In the genomic region with DNA sequence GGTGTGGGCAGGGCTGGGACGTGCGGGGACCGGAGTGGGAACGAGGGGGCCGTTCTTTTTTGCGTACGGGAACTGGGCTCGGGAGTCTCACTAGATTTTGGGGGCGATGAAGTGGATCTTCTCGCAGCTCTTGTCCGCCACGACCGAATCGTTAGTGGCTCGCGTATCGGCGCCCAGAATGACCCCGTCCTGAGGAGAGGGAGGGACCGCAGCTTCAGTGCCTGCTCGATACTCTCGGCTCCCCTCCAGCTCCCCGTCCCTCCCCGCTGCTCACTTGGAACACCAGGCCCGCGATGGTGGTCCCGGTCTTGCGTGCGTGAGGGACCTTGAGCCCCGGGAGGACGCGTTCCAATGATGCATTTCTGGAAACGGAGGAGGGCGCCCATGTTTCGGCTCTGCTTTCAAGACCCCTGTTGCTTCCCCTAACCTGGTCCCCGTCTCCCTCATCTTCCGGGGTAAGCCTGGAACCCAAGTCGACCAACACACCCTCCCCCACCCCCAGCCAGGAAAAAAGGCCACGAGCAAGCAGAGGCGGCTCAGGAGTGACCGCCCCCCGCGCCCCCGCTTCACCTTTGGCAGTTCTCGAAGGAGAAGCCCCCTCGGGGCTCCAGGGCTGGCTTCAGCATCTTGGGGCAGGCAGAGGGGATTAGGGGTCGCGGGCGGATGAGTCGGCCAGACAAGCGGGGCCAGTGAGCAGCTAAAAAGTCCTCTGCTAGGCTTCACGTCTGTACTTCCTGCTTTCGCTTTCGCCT, we compare ENCODE assay signal across 1 cellular context.
TF ChIP-seq lines count a peak whose summit lies in the region.

PSMB10 (minus strand) TSS at position 727 of the 752 bp plus-strand sequence; CDS start at position 626, 101 bp downstream.

TF ChIP-seq in HepG2, 621 proteins besides CTCF, POLR2A, EP300 and RAD21 (continued from another document and continues in another):
- TF ChIP-seq ZBTB34 (CRISPR knock-in tag; IDR thresholded peaks at IDR 0.05), result 0 out of 2 replicates have a peak, but pooled peaks have one; percentile 10
- TF ChIP-seq, protein P1, sequence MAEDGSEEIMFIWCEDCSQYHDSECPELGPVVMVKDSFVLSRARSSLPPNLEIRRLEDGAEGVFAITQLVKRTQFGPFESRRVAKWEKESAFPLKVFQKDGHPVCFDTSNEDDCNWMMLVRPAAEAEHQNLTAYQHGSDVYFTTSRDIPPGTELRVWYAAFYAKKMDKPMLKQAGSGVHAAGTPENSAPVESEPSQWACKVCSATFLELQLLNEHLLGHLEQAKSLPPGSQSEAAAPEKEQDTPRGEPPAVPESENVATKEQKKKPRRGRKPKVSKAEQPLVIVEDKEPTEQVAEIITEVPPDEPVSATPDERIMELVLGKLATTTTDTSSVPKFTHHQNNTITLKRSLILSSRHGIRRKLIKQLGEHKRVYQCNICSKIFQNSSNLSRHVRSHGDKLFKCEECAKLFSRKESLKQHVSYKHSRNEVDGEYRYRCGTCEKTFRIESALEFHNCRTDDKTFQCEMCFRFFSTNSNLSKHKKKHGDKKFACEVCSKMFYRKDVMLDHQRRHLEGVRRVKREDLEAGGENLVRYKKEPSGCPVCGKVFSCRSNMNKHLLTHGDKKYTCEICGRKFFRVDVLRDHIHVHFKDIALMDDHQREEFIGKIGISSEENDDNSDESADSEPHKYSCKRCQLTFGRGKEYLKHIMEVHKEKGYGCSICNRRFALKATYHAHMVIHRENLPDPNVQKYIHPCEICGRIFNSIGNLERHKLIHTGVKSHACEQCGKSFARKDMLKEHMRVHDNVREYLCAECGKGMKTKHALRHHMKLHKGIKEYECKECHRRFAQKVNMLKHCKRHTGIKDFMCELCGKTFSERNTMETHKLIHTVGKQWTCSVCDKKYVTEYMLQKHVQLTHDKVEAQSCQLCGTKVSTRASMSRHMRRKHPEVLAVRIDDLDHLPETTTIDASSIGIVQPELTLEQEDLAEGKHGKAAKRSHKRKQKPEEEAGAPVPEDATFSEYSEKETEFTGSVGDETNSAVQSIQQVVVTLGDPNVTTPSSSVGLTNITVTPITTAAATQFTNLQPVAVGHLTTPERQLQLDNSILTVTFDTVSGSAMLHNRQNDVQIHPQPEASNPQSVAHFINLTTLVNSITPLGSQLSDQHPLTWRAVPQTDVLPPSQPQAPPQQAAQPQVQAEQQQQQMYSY (CRISPR knock-in tag; IDR thresholded peaks at IDR 0.05), result 0 out of 2 replicates have a peak, but pooled peaks have one; percentile 50
- TF ChIP-seq ZNF609 (CRISPR knock-in tag; IDR thresholded peaks at IDR 0.05; ENCODE audit: borderline replicate concordance), result no peak
- TF ChIP-seq, protein P2, sequence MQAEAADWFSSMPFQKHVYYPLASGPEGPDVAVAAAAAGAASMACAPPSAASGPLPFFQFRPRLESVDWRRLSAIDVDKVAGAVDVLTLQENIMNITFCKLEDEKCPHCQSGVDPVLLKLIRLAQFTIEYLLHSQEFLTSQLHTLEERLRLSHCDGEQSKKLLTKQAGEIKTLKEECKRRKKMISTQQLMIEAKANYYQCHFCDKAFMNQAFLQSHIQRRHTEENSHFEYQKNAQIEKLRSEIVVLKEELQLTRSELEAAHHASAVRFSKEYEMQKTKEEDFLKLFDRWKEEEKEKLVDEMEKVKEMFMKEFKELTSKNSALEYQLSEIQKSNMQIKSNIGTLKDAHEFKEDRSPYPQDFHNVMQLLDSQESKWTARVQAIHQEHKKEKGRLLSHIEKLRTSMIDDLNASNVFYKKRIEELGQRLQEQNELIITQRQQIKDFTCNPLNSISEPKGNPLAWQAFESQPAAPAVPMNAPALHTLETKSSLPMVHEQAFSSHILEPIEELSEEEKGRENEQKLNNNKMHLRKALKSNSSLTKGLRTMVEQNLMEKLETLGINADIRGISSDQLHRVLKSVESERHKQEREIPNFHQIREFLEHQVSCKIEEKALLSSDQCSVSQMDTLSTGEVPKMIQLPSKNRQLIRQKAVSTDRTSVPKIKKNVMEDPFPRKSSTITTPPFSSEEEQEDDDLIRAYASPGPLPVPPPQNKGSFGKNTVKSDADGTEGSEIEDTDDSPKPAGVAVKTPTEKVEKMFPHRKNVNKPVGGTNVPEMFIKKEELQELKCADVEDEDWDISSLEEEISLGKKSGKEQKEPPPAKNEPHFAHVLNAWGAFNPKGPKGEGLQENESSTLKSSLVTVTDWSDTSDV (CRISPR knock-in tag; IDR thresholded peaks at IDR 0.05), result peak; percentile 87; the same call in 1 of the 2 replicates
- TF ChIP-seq, protein P3, sequence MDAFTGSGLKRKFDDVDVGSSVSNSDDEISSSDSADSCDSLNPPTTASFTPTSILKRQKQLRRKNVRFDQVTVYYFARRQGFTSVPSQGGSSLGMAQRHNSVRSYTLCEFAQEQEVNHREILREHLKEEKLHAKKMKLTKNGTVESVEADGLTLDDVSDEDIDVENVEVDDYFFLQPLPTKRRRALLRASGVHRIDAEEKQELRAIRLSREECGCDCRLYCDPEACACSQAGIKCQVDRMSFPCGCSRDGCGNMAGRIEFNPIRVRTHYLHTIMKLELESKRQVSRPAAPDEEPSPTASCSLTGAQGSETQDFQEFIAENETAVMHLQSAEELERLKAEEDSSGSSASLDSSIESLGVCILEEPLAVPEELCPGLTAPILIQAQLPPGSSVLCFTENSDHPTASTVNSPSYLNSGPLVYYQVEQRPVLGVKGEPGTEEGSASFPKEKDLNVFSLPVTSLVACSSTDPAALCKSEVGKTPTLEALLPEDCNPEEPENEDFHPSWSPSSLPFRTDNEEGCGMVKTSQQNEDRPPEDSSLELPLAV (CRISPR knock-in tag; conservative IDR thresholded peaks at IDR 0.05; ENCODE audit: low read depth), result no peak; the same call in 1 of the 2 replicates
- peak; percentile 14; the same call in 1 of the 2 replicates for TF ChIP-seq ETV6 (CRISPR knock-in tag; conservative IDR thresholded peaks at IDR 0.05)
- no peak for TF ChIP-seq SOX13 (IDR thresholded peaks at IDR 0.05)
- TF ChIP-seq SOX13 (CRISPR knock-in tag; conservative IDR thresholded peaks at IDR 0.05 in 1 of 2, IDR thresholded peaks at IDR 0.05 in 1 of 2), result 0 out of 4 replicates have a peak, but pooled peaks of 1 of the 2 experiments have one; percentile 45
- TF ChIP-seq ZNF530 (CRISPR knock-in tag; IDR thresholded peaks at IDR 0.05; ENCODE audit: low read depth), result peak; percentile 79; the same call in 1 of the 2 replicates
- TF ChIP-seq, protein P4, sequence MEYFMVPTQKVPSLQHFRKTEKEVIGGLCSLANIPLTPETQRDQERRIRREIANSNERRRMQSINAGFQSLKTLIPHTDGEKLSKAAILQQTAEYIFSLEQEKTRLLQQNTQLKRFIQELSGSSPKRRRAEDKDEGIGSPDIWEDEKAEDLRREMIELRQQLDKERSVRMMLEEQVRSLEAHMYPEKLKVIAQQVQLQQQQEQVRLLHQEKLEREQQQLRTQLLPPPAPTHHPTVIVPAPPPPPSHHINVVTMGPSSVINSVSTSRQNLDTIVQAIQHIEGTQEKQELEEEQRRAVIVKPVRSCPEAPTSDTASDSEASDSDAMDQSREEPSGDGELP (IDR thresholded peaks at IDR 0.05; ENCODE audit: borderline replicate concordance, low read depth), result no peak
- no peak for TF ChIP-seq ZNF644 (CRISPR knock-in tag; IDR thresholded peaks at IDR 0.05; ENCODE audit: low read depth)
- TF ChIP-seq ZNF3 (CRISPR knock-in tag; IDR thresholded peaks at IDR 0.05), result no peak
- TF ChIP-seq SNAI1 (CRISPR knock-in tag; IDR thresholded peaks at IDR 0.05; ENCODE audit: borderline replicate concordance), result 0 out of 2 replicates have a peak, but pooled peaks have one; percentile 17
- 0 out of 2 replicates have a peak, but pooled peaks have one; percentile 2 for TF ChIP-seq ZNF788 (CRISPR knock-in tag; IDR thresholded peaks at IDR 0.05; ENCODE audit: borderline replicate concordance)
- TF ChIP-seq TRAFD1 (CRISPR knock-in tag; IDR thresholded peaks at IDR 0.05; ENCODE audit: borderline replicate concordance), result 0 out of 2 replicates have a peak, but pooled peaks have one; percentile 21
- TF ChIP-seq ZNF782 (CRISPR knock-in tag; IDR thresholded peaks at IDR 0.05; ENCODE audit: borderline replicate concordance), result peak; percentile 78
- TF ChIP-seq, protein P5, sequence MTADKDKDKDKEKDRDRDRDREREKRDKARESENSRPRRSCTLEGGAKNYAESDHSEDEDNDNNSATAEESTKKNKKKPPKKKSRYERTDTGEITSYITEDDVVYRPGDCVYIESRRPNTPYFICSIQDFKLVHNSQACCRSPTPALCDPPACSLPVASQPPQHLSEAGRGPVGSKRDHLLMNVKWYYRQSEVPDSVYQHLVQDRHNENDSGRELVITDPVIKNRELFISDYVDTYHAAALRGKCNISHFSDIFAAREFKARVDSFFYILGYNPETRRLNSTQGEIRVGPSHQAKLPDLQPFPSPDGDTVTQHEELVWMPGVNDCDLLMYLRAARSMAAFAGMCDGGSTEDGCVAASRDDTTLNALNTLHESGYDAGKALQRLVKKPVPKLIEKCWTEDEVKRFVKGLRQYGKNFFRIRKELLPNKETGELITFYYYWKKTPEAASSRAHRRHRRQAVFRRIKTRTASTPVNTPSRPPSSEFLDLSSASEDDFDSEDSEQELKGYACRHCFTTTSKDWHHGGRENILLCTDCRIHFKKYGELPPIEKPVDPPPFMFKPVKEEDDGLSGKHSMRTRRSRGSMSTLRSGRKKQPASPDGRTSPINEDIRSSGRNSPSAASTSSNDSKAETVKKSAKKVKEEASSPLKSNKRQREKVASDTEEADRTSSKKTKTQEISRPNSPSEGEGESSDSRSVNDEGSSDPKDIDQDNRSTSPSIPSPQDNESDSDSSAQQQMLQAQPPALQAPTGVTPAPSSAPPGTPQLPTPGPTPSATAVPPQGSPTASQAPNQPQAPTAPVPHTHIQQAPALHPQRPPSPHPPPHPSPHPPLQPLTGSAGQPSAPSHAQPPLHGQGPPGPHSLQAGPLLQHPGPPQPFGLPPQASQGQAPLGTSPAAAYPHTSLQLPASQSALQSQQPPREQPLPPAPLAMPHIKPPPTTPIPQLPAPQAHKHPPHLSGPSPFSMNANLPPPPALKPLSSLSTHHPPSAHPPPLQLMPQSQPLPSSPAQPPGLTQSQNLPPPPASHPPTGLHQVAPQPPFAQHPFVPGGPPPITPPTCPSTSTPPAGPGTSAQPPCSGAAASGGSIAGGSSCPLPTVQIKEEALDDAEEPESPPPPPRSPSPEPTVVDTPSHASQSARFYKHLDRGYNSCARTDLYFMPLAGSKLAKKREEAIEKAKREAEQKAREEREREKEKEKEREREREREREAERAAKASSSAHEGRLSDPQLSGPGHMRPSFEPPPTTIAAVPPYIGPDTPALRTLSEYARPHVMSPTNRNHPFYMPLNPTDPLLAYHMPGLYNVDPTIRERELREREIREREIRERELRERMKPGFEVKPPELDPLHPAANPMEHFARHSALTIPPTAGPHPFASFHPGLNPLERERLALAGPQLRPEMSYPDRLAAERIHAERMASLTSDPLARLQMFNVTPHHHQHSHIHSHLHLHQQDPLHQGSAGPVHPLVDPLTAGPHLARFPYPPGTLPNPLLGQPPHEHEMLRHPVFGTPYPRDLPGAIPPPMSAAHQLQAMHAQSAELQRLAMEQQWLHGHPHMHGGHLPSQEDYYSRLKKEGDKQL (CRISPR knock-in tag; IDR thresholded peaks at IDR 0.05; ENCODE audit: low read depth), result peak; percentile 15; the same call in 1 of the 2 replicates
- no peak for TF ChIP-seq BCL6 (CRISPR knock-in tag; IDR thresholded peaks at IDR 0.05)
- no peak for TF ChIP-seq SP2 (CRISPR knock-in tag; IDR thresholded peaks at IDR 0.05)
- TF ChIP-seq SOX6 (IDR thresholded peaks at IDR 0.05), result no peak
- TF ChIP-seq SOX6 (CRISPR knock-in tag; IDR thresholded peaks at IDR 0.05), result no peak
- no peak for TF ChIP-seq NBN (conservative IDR thresholded peaks at IDR 0.05)
- TF ChIP-seq MED13 (CRISPR knock-in tag; IDR thresholded peaks at IDR 0.05), result 0 out of 2 replicates have a peak, but pooled peaks have one; percentile 10
- no peak for TF ChIP-seq DPF2 (CRISPR knock-in tag; IDR thresholded peaks at IDR 0.05; ENCODE audit: borderline replicate concordance, low read depth)
- TF ChIP-seq MED1 (CRISPR knock-in tag; IDR thresholded peaks at IDR 0.05), result no peak
